26 cellular contexts compared by ENCODE assay signal in genomic region chr5:74667396-74667795, GRCh38. TPM values are rescaled to one million over a fixed set of nuclear protein-coding genes. Genes with fewer than 3 reads are reported as not detected.
A peak's percentile ranks its signal among the peaks of the same experiment; 100 is the strongest.
DNase-seq lines count a peak whose midpoint lies in the region; ATAC-seq and TF ChIP-seq lines count a peak whose summit lies in the region.
"Had no signal": no experiment of that assay in that cellular context is flagged by ENCODE, and none has a peak within 500 bp of the region (broad histone marks: within the 10 kb centered on the region; RNA-seq: fewer than 3 reads in every experiment).

No MANE protein-coding gene starts in this region.

- H3K36me3 ChIP-seq in testis (ENCODE audit: low read depth, missing control alignments), result no peaks in the 10 kb centered on the region
- no peaks in the 10 kb centered on the region for H3K36me3 ChIP-seq in aorta (ENCODE audit: control insufficient read depth in 1 of 2, insufficient read depth in 2 of 2, low read length in 1 of 2)
- H3K36me3 ChIP-seq: BLaER1 treated with 17β-estradiol and CSF1 and Interleukin-3, amounts not matched to agents 10 nM and 100 nM; breast epithelium; esophagus squamous epithelium; right lobe of liver; stomach; tibial nerve had no signal

- DNase-seq in GM03348 (ENCODE audit: low spot score) (peak; percentile 46), NCI-H69 (lab: John Stamatoyannopoulos, UW) (peak; percentile 29), fibroblast of peridontal ligament (ENCODE audit: extremely low read depth) (peak; percentile 38), renal cortical epithelial cell (ENCODE audit: low read depth) (peak; percentile 79), testis (no peak), aorta (no peak), mesenteric fat pad (ENCODE audit: low spot score) (no peak)
- no peak for DNase-seq in activated CD8-positive, alpha-beta memory T cell treated with anti-CD3 and anti-CD28 coated beads, Interleukin-2, amount 50 U/mL, for 4 hours
- DNase-seq: activated CD4-positive, CD25-positive, alpha-beta regulatory T cell; activated CD8-positive, alpha-beta memory T cell treated with anti-CD3 and anti-CD28 coated beads, Interleukin-2, amount 10 ng/mL, durations not matched to agents 7 days and 5 days; activated naive CD4-positive, alpha-beta T cell; activated T-cell treated with anti-CD3 and anti-CD28 coated beads, Interleukin-2, amount 50 U/mL, for 72 hours; COR-L47; DMS79; esophagus squamous epithelium; KG1; left cardiac atrium; MM.1S; NCI-H2029; NK-92 treated with Interleukin-12 subunit alpha and Interleukin-12 subunit beta, amount 100 ng/mL, for 24 hours; right lobe of liver; SK-N-SH; stomach had no signal

- ATAC-seq in aorta (ENCODE audit: low FRiP score), result no peak
- ATAC-seq: activated CD8-positive, alpha-beta memory T cell treated with anti-CD3 and anti-CD28 coated beads, Interleukin-2, amount 10 ng/mL, durations not matched to agents 7 days and 5 days; activated T-cell treated with anti-CD3 and anti-CD28 coated beads, Interleukin-2, amount 50 U/mL, for 72 hours; left cardiac atrium had no signal

- H3K4me1 ChIP-seq in testis, result peaks cover 3% of the 10 kb centered on the region
- no peaks in the 10 kb centered on the region for H3K4me1 ChIP-seq in aorta (ENCODE audit: control insufficient read depth in 1 of 2, insufficient read depth in 2 of 2, low read length in 2 of 2)
- H3K4me1 ChIP-seq: right lobe of liver, tibial nerve had no signal

- H3K27ac ChIP-seq in testis (no peak overlapping the region), aorta (ENCODE audit: low read depth in 1 of 2, low read length in 2 of 2) (no peak overlapping the region)
- H3K27ac ChIP-seq: BLaER1 treated with 17β-estradiol and CSF1 and Interleukin-3, amounts not matched to agents 10 nM and 100 nM; breast epithelium; esophagus squamous epithelium; right lobe of liver; stomach; tibial nerve had no signal

- no peak for TF ChIP-seq CTCF in testis (IDR thresholded peaks at IDR 0.05)

- H3K27me3 ChIP-seq in testis (no peaks in the 10 kb centered on the region), aorta (ENCODE audit: control insufficient read depth in 1 of 2, insufficient read depth in 2 of 2, low read length in 1 of 2) (no peaks in the 10 kb centered on the region)
- H3K27me3 ChIP-seq: BLaER1 treated with 17β-estradiol and CSF1 and Interleukin-3, amounts not matched to agents 10 nM and 100 nM; breast epithelium; esophagus squamous epithelium; right lobe of liver; stomach; tibial nerve had no signal

- H3K4me3 ChIP-seq in testis, result no peak overlapping the region
- no peak overlapping the region for H3K4me3 ChIP-seq in aorta (ENCODE audit: low read length in 2 of 2)
- H3K4me3 ChIP-seq: BLaER1 treated with 17β-estradiol and CSF1 and Interleukin-3, amounts not matched to agents 10 nM and 100 nM; breast epithelium; esophagus squamous epithelium; right lobe of liver; stomach; tibial nerve had no signal

- 85 to 88% methylated on average over 4 of the region's 4 CpGs for WGBS in testis, 2 donors
- WGBS in aorta, 2 donors, result 89 to 92% methylated on average over 4 of the region's 4 CpGs

- H3K9me3 ChIP-seq in testis, result no peaks in the 10 kb centered on the region
- H3K9me3 ChIP-seq in aorta (ENCODE audit: control insufficient read depth, low read length), result no peaks in the 10 kb centered on the region
- H3K9me3 ChIP-seq: breast epithelium, esophagus squamous epithelium, right lobe of liver, SK-N-SH, stomach, tibial nerve had no signal

- no peak for TF ChIP-seq POLR2A in testis (IDR thresholded peaks at IDR 0.05)

- intact Hi-C loops in testis (cut with DNase I; ENCODE audit: low total_unique reads) (no loop called here), aorta (cut with DNase I) (no loop called here)

RNA-seq across cellular contexts. Expression of gene HEXB, which starts 17.6 kb away (rescaled TPM):
- total RNA-seq in renal cortical epithelial cell (99.8 and 127 TPM in 2 replicates), testis (10 to 100 TPM; 44.6 to 82.5 TPM), aorta (100 to 1,000 TPM; 122 to 172 TPM), mesenteric fat pad (168 TPM)
- polyA plus RNA-seq in testis (ENCODE audit: insufficient read depth, low read depth, low replicate concordance) (59.5 TPM), aorta (100 to 1,000 TPM; 112 to 151 TPM)

RNA-seq across cellular contexts. Expression of gene ENC1, which starts 26.9 kb away (rescaled TPM):
- total RNA-seq in renal cortical epithelial cell (44.5 and 219 TPM in 2 replicates), testis (100 to 1,000 TPM in 1 of 2 donors, 10 to 100 TPM in 1; 89.7 to 153 TPM), aorta (10 to 100 TPM in 1 of 2 donors, 1 to 10 TPM in 1; 4.8 to 10.6 TPM), mesenteric fat pad (11.9 TPM)
- polyA plus RNA-seq in testis (ENCODE audit: insufficient read depth, low read depth, low replicate concordance) (28.3 TPM), aorta (1 to 10 TPM; 2.1 to 2.8 TPM)

Comparison
In these comparisons a context has a peak if more than half of its experiments do, and no peak if none do; other contexts are left out.
1. DNase-seq: peak in GM03348 (single experiment), NCI-H69 (single experiment), fibroblast of peridontal ligament (single experiment) and renal cortical epithelial cell (single experiment); none in testis (single experiment), aorta (0 of 2), mesenteric fat pad (single experiment) and activated CD8-positive, alpha-beta memory T cell treated with anti-CD3 and anti-CD28 coated beads, Interleukin-2, amount 50 U/mL, for 4 hours (single experiment).